In genomic region chr6:15160812-15161211, GRCh38 we compare ENCODE assay signal across 26 cellular contexts.
"Had no signal": no experiment of that assay in that cellular context is flagged by ENCODE, and none has a peak within 500 bp of the region (broad histone marks: within the 10 kb centered on the region; RNA-seq: fewer than 3 reads in every experiment).

No MANE protein-coding gene starts in this region.

- H3K4me3 Mint-ChIP-seq: activated B cell treated with CpG ODN at 0.5 μM for 24 hours; activated CD8-positive, alpha-beta T cell treated with anti-CD3 and anti-CD28 coated beads for 36 hours; activated T-cell treated with anti-CD3 and anti-CD28 coated beads, Interleukin-2, amount 50 U/mL, for 4 hours; activated T-helper 17 cell treated with anti-CD3 and anti-CD28 coated beads, Interleukin-2, amount 50 U/mL, for 72 hours; central memory CD8-positive, alpha-beta T cell; naive B cell; T-helper 2 cell treated with Interferon-gamma antibody and Interleukin-4, amounts not matched to agents 5 μg/mL and 100 μg/mL, for 36 hours had no signal

- DNase-seq: activated B cell treated with CpG ODN at 0.5 μM for 24 hours; activated CD4-positive, alpha-beta T cell treated with anti-CD3 and anti-CD28 coated beads, Interleukin-2, amount 50 U/mL, for 1 hour; activated CD8-positive, alpha-beta T cell treated with anti-CD3 and anti-CD28 coated beads for 36 hours; activated gamma-delta T cell treated with Interleukin-2 at 50 U/mL for 16 hours; activated naive CD4-positive, alpha-beta T cell treated with anti-CD3 and anti-CD28 coated beads, Interleukin-2, amount 50 U/mL, for 16 hours; activated T-cell treated with anti-CD3 and anti-CD28 coated beads, Interleukin-2, amount 50 U/mL, for 4 hours; amygdala; dermis blood vessel endothelial cell; effector CD4-positive, alpha-beta T cell; head of caudate nucleus; hippocampal formation; left cardiac atrium; left ventricle myocardium superior; naive B cell; nucleus accumbens; pancreas; stimulated activated naive CD4-positive, alpha-beta T cell treated with Interleukin-2 at 50 U/mL for 16 hours; testis; trophoblast cell had no signal

- H3K27ac ChIP-seq: breast epithelium, epithelial cell of prostate, pancreas, prostate gland, spleen, testis had no signal

- H3K27ac Mint-ChIP-seq: activated B cell treated with CpG ODN at 0.5 μM for 24 hours; activated CD8-positive, alpha-beta T cell treated with anti-CD3 and anti-CD28 coated beads for 36 hours; activated T-helper 17 cell treated with anti-CD3 and anti-CD28 coated beads, Interleukin-2, amount 50 U/mL, for 72 hours; naive B cell; T-helper 2 cell treated with Interferon-gamma antibody and Interleukin-4, amounts not matched to agents 5 μg/mL and 100 μg/mL, for 36 hours had no signal

- H3K4me1 Mint-ChIP-seq: activated B cell treated with CpG ODN at 0.5 μM for 24 hours; activated T-helper 17 cell treated with anti-CD3 and anti-CD28 coated beads, Interleukin-2, amount 50 U/mL, for 72 hours; central memory CD8-positive, alpha-beta T cell; naive B cell had no signal

- H3K4me1 ChIP-seq: breast epithelium, pancreas, prostate gland, spleen had no signal

- H3K36me3 Mint-ChIP-seq: naive B cell had no signal

- H3K9me3 Mint-ChIP-seq: activated B cell treated with CpG ODN at 0.5 μM for 24 hours; activated CD8-positive, alpha-beta T cell treated with anti-CD3 and anti-CD28 coated beads for 36 hours; activated T-cell treated with anti-CD3 and anti-CD28 coated beads, Interleukin-2, amount 50 U/mL, for 4 hours; activated T-helper 17 cell treated with anti-CD3 and anti-CD28 coated beads, Interleukin-2, amount 50 U/mL, for 72 hours; central memory CD8-positive, alpha-beta T cell; naive B cell; T-helper 2 cell treated with Interferon-gamma antibody and Interleukin-4, amounts not matched to agents 5 μg/mL and 100 μg/mL, for 36 hours had no signal

- H3K27me3 Mint-ChIP-seq: activated B cell treated with CpG ODN at 0.5 μM for 24 hours; activated CD8-positive, alpha-beta T cell treated with anti-CD3 and anti-CD28 coated beads for 36 hours; activated T-helper 17 cell treated with anti-CD3 and anti-CD28 coated beads, Interleukin-2, amount 50 U/mL, for 72 hours; central memory CD8-positive, alpha-beta T cell; naive B cell had no signal

- H3K36me3 ChIP-seq: breast epithelium, pancreas, prostate gland, spleen had no signal

- H3K27me3 ChIP-seq: breast epithelium, pancreas, spleen, testis had no signal

- H3K4me3 ChIP-seq: breast epithelium, pancreas, prostate gland, spleen, testis had no signal

- H3K9me3 ChIP-seq: breast epithelium, pancreas, prostate gland, spleen, testis had no signal
